ENCODE assay signal across 26 cellular contexts in the genomic region with DNA sequence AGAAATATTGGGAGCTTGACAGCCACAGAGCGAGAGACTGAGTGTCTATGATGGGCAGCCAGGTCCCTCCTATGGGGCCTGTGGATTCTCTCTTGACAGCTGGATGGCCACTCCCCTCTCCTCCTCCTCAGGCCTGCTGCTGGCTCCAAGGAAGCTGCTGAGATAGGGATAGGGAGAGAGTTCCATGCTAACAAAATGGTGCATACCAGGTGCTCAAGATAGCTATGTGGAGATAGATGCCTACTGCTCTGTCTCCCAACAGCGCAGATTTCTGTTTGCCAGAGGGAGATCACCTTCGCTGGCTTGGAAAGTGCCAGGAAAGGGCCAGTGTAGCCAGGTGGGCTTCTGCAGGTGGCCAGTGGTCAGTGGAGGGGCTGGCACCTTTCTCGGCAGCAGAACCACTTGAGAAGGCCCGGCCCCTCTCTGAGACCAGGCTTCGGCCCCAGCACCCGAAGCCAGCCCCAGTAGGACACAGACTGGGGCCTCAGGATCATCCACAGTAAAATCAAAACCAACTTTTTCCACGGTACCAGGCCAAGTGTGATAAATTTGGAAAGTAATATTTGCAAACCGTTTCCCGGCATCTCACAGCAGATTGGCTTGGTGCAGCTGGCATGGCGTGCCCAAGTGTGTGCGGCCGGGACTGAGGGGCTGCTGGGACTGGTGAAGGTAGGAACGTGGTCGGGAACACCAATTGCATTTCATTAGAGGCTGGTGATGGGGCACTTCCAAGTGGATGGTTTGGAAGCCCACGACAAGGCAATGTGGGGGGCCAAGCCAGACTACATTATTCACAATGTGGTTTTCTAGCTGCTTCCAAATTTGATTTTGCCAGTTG.
DNase-seq lines count a peak whose midpoint lies in the region; ATAC-seq and TF ChIP-seq lines count a peak whose summit lies in the region.
"Had no signal": no experiment of that assay in that cellular context is flagged by ENCODE, and none has a peak within 500 bp of the region (broad histone marks: within the 10 kb centered on the region; RNA-seq: fewer than 3 reads in every experiment).

No MANE protein-coding gene starts in this region.

- no peak overlapping the region for H3K23ac ChIP-seq in IMR-90 (ENCODE audit: low read depth, low read length)

- no peak overlapping the region for H4K5ac ChIP-seq in IMR-90 (ENCODE audit: low read depth, low read length)

- H3K9me1 ChIP-seq in IMR-90 (ENCODE audit: insufficient read depth, low read length): no peaks in the 10 kb centered on the region

- no peaks in the 10 kb centered on the region for H3K79me1 ChIP-seq in IMR-90 (ENCODE audit: low read depth in 1 of 2, low read length in 2 of 2)

- H2BK5ac ChIP-seq in IMR-90 (ENCODE audit: low read depth, low read length, poor library complexity, severe bottlenecking): no peak overlapping the region

- intact Hi-C loops in IMR-90 (cut with micrococcal nuclease) (loop anchor here (5.0 kb wide), 1 partner anchor 56 kb away; no protein-coding TSS in a partner anchor), spleen (cut with DNase I; ENCODE audit: low total_unique reads) (no loop called here)

- no peak overlapping the region for H3K9ac ChIP-seq in IMR-90 (ENCODE audit: low read depth, low read length)

- no peaks in the 10 kb centered on the region for H3K9me3 ChIP-seq in IMR-90 (ENCODE audit: control insufficient read depth, insufficient read depth, low read length)
- no peaks in the 10 kb centered on the region for H3K9me3 ChIP-seq in spleen
- H3K9me3 ChIP-seq: heart right ventricle, Peyer's patch, SJCRH30, tibial nerve had no signal

- ATAC-seq in IMR-90 (ENCODE audit: low read depth) (peak; percentile 15; the same call in 1 of the 2 replicates), HG03520 (IDR thresholded peaks at IDR 0.05; ENCODE audit: unreplicated experiment) (no peak)
- ATAC-seq: activated naive CD4-positive, alpha-beta T cell treated with anti-CD3 and anti-CD28 coated beads, Interleukin-2, amount 50 U/mL, for 72 hours; esophagus mucosa; left lobe of liver had no signal

- H3K18ac ChIP-seq in IMR-90 (ENCODE audit: low read depth, low read length): no peak overlapping the region

- dilution Hi-C loops in IMR-90 (cut with HindIII; ENCODE audit: low sequenced_read_pairs, unreplicated experiment): no loop called here

- in situ Hi-C loops in IMR-90 (cut with MboI; ENCODE audit: low sequenced_read_pairs): no loop called here

- DNase-seq in H7: peak; percentile 51
- DNase-seq in IMR-90: no peak
- peak; percentile 46 for DNase-seq in hepatic stellate cell (ENCODE audit: low spot score)
- peak; percentile 71 for DNase-seq in spleen
- no peak for DNase-seq in stimulated activated CD4-positive, alpha-beta T cell treated with anti-CD3 and anti-CD28 coated beads, Interleukin-2, amount 100 ng/mL, for 24 hours
- DNase-seq in NCI-H2171 treated with DMSO at 0.1 percent for 48 hours (lab: John Stamatoyannopoulos, UW): no peak
- DNase-seq: anterior cingulate cortex, caudate nucleus, DND-41, foreskin fibroblast, heart right ventricle, Kasumi-1, MV-4-11, NCI-H187, NCI-H2171, NCI-H526 treated with DMSO at 0.1 percent for 48 hours, occipital lobe, SJCRH30 had no signal

- H3K14ac ChIP-seq in IMR-90 (replicated peaks; ENCODE audit: low read depth, low read length): no peak overlapping the region

- H3K56ac ChIP-seq in IMR-90 (ENCODE audit: extremely low read depth, insufficient read depth, low read length): no peak overlapping the region

- no peak overlapping the region for H2BK120ac ChIP-seq in IMR-90 (ENCODE audit: low read depth, low read length)

- no peak overlapping the region for H4K8ac ChIP-seq in IMR-90 (ENCODE audit: low read depth in 2 of 2, low read length in 2 of 2)

- no peak overlapping the region for H4K91ac ChIP-seq in IMR-90 (ENCODE audit: insufficient read depth, low read depth, low read length)

- CTCF ChIA-PET in IMR-90 (lab: Yijun Ruan, JAX): interaction anchor here (0.6 to 1.2 kb wide), 2 partner anchors 24 to 261 kb away, joined by 3 read pairs; no protein-coding TSS in a partner anchor

- no peak overlapping the region for H3K4ac ChIP-seq in IMR-90 (ENCODE audit: low read depth, low read length)

- POLR2A ChIA-PET in IMR-90 (lab: Charles Lee; ENCODE audit: unreplicated experiment): interaction anchor here (0.6 kb wide), 1 partner anchor 245 kb away, joined by 3 read pairs; no protein-coding TSS in a partner anchor

- 100% methylated on average over 2 of the region's 16 CpGs; no CpG with 5 or more reads in 1 of the 2 experiments for WGBS in IMR-90 (ENCODE audit: extremely low coverage in 2 of 2, insufficient read length in 1 of 2), 2 experiments
- 87 to 94% (median 90%) methylated on average over 16 of the region's 16 CpGs for WGBS in spleen, 5 donors

- no TSS peak for BruUV-seq in IMR-90 (replicated peaks; lab: Mats Ljungman, UMichigan)

- no peak for TF ChIP-seq RAD21 in IMR-90 (IDR thresholded peaks at IDR 0.05; ENCODE audit: low read length)

- no peak overlapping the region for H2AFZ ChIP-seq in IMR-90 (replicated peaks; ENCODE audit: low read length, poor library complexity)

- no peak overlapping the region for H3K4me2 ChIP-seq in IMR-90 (ENCODE audit: low read depth, low read length)

- H4K20me1 ChIP-seq in IMR-90 (ENCODE audit: insufficient read depth, low read length): no peaks in the 10 kb centered on the region

- H3K27ac ChIP-seq in IMR-90 (ENCODE audit: insufficient read depth, low read length) (no peak overlapping the region), spleen (no peak overlapping the region)
- H3K27ac ChIP-seq: heart right ventricle, HL-60, Peyer's patch, SJCRH30, skin epidermis had no signal

- no peak overlapping the region for H2AK5ac ChIP-seq in IMR-90 (ENCODE audit: low read depth, low read length)

- H3K36me3 ChIP-seq in H7 (replicated peaks; ENCODE audit: control insufficient read depth, insufficient read depth, low read length) (no peaks in the 10 kb centered on the region), IMR-90 (ENCODE audit: control insufficient read depth, insufficient read depth, low read length) (no peaks in the 10 kb centered on the region), spleen (no peaks in the 10 kb centered on the region)
- H3K36me3 ChIP-seq: heart right ventricle, Peyer's patch, SJCRH30, tibial nerve had no signal

- H3K4me1 ChIP-seq in IMR-90 (ENCODE audit: control insufficient read depth, insufficient read depth, low read length): peaks cover 13% of the 10 kb centered on the region; the same call in 1 of the 2 replicates
- H3K4me1 ChIP-seq in spleen: peaks cover 0 to 17% (median 9%) of the 10 kb centered on the region in 6 donors
- H3K4me1 ChIP-seq: Peyer's patch, SJCRH30 had no signal

- no peak overlapping the region for H2BK15ac ChIP-seq in IMR-90 (ENCODE audit: low read depth, low read length)

- H3K27me3 ChIP-seq in H7 (ENCODE audit: control insufficient read depth, insufficient read depth, low read length) (no peaks in the 10 kb centered on the region), IMR-90 (ENCODE audit: control insufficient read depth, insufficient read depth, low read length) (no peaks in the 10 kb centered on the region), spleen (replicated peaks in 1 of 7) (no peaks in the 10 kb centered on the region)
- H3K27me3 ChIP-seq: heart right ventricle, Peyer's patch, SJCRH30, tibial nerve had no signal

- H2BK20ac ChIP-seq in IMR-90 (ENCODE audit: low read depth, low read length): no peak overlapping the region

- no peak for TF ChIP-seq CTCF in IMR-90 (conservative IDR thresholded peaks at IDR 0.05; ENCODE audit: low read depth, low read length)
- TF ChIP-seq CTCF in spleen (IDR thresholded peaks at IDR 0.05 in 8 of 11, conservative IDR thresholded peaks at IDR 0.05 in 3 of 11): no peak

- H2AK9ac ChIP-seq in IMR-90 (replicated peaks; ENCODE audit: low read depth, low read length, poor library complexity): no peak overlapping the region

- TF ChIP-seq POLR2A in IMR-90 (IDR thresholded peaks at IDR 0.05; ENCODE audit: low read depth, low read length): no peak
- TF ChIP-seq POLR2A in spleen (IDR thresholded peaks at IDR 0.05): no peak

- H3K4me3 ChIP-seq in H7 (ENCODE audit: insufficient read depth, low read depth, low read length): no peak overlapping the region
- no peak overlapping the region for H3K4me3 ChIP-seq in IMR-90 (ENCODE audit: insufficient read depth, low read depth, low read length)
- H3K4me3 ChIP-seq in spleen: no peak overlapping the region
- H3K4me3 ChIP-seq: heart right ventricle, Peyer's patch, SJCRH30, skin epidermis, tibial nerve had no signal

TF ChIP-seq in IMR-90, 13 proteins besides CTCF, POLR2A, EP300 and RAD21 (continues in another document):
- TF ChIP-seq ELK1 (IDR thresholded peaks at IDR 0.05; ENCODE audit: borderline replicate concordance, low read depth, low read length): no peak
- no peak for TF ChIP-seq RCOR1 (IDR thresholded peaks at IDR 0.05; ENCODE audit: insufficient replicate concordance, low read length)
- TF ChIP-seq, protein P1, sequence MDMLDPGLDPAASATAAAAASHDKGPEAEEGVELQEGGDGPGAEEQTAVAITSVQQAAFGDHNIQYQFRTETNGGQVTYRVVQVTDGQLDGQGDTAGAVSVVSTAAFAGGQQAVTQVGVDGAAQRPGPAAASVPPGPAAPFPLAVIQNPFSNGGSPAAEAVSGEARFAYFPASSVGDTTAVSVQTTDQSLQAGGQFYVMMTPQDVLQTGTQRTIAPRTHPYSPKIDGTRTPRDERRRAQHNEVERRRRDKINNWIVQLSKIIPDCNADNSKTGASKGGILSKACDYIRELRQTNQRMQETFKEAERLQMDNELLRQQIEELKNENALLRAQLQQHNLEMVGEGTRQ (IDR thresholded peaks at IDR 0.05; ENCODE audit: low read depth, low read length): no peak
- TF ChIP-seq RFX5 (IDR thresholded peaks at IDR 0.05; ENCODE audit: low read depth, low read length): no peak
- TF ChIP-seq MAFK (IDR thresholded peaks at IDR 0.05; ENCODE audit: low read depth, low read length): no peak
- no peak for TF ChIP-seq SMC3 (IDR thresholded peaks at IDR 0.05; ENCODE audit: low read depth, low read length)
- no peak for TF ChIP-seq MXI1 (IDR thresholded peaks at IDR 0.05; ENCODE audit: borderline replicate concordance, low read depth, low read length)
- TF ChIP-seq FOS (IDR thresholded peaks at IDR 0.05; ENCODE audit: low read depth, low read length): no peak
- TF ChIP-seq MAZ (IDR thresholded peaks at IDR 0.05; ENCODE audit: borderline replicate concordance, low read depth, low read length): no peak
- TF ChIP-seq CEBPB (IDR thresholded peaks at IDR 0.05; ENCODE audit: low read depth, low read length): no peak
- no peak for TF ChIP-seq CHD1 (IDR thresholded peaks at IDR 0.05; ENCODE audit: low read depth, low read length)

Comparison
In these comparisons a context has a peak if more than half of its experiments do, and no peak if none do; other contexts are left out.
1. DNase-seq: peak in H7 (single experiment), hepatic stellate cell (single experiment) and spleen (single experiment); none in IMR-90 (single experiment), stimulated activated CD4-positive, alpha-beta T cell treated with anti-CD3 and anti-CD28 coated beads, Interleukin-2, amount 100 ng/mL, for 24 hours (0 of 2) and NCI-H2171 treated with DMSO at 0.1 percent for 48 hours (single experiment).